1 cellular context compared by ENCODE assay signal in the genomic region with DNA sequence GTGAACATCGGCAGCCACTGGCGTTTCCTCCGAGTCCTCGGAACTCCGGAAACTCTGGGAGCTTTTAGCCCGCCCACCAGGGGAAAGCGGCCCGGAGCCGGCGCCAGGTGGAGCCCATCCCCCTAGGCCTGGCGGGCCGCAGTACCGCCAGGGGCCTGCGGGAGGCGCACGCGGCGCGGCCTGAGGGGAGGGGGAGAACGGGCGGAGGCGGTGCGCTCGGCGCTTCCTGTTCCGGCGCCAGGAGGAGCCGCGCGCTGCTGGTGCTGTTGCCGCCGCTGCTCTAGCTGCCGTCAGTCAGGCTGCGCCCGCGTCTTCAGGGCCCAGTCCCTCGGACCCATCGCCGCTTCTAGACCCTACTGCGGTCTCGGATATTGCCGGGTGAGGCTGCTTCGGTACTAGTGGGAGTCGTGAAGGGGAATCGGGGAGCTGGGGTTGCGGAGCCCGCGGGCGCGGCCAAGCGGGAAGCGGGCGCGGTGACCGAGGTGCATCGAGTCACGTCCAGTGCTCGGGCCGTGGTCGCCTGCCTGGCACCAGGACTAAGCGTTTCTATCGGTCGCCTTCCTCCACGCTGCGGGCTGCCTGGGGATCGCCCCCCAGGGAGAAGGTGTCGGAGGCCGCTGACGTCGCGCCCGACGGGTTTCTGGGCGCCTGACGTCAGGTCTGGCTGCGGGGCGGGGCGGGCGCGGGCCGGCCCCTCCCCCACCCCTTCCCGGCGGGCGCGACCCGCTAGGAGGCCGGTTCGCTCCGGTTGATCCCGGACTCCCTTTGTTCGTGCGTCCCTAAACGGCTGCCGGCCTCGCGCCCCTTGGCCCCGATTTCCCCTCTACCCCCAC.
TF ChIP-seq lines count a peak whose summit lies in the region.

Gene MAPK1IP1L, plus strand, starts transcription at position 222 of the 833 bp plus-strand sequence. CDS start 10,037 bp downstream, outside the sequence.

TF ChIP-seq in SK-N-SH treated with all-trans-retinoic acid at 6 μM for 48 hours, 23 proteins besides CTCF, POLR2A, EP300 and RAD21 (continued from another document):
- TF ChIP-seq PATZ1 (CRISPR knock-in tag; IDR thresholded peaks at IDR 0.05; ENCODE audit: borderline replicate concordance) (peak; percentile 95), SNAI2 (CRISPR knock-in tag; IDR thresholded peaks at IDR 0.05) (no peak), ZNF70 (CRISPR knock-in tag; IDR thresholded peaks at IDR 0.05) (peak; percentile 52; the same call in 1 of the 2 replicates)
